11 cellular contexts compared by ENCODE assay signal in genomic region chr2:127400897-127401756, GRCh38. TPM values are rescaled to one million over a fixed set of nuclear protein-coding genes. Genes with fewer than 3 reads are reported as not detected.
A peak's percentile ranks its signal among the peaks of the same experiment; 100 is the strongest.
DNase-seq lines count a peak whose midpoint lies in the region; ATAC-seq and TF ChIP-seq lines count a peak whose summit lies in the region.
"Had no signal": no experiment of that assay in that cellular context is flagged by ENCODE, and none has a peak within 500 bp of the region (broad histone marks: within the 10 kb centered on the region; RNA-seq: fewer than 3 reads in every experiment).

No MANE protein-coding gene starts in this region.

- no peak overlapping the region for H3K27ac Mint-ChIP-seq in activated CD8-positive, alpha-beta memory T cell treated with anti-CD3 and anti-CD28 coated beads, Interleukin-2, amount 10 ng/mL, durations not matched to agents 7 days and 5 days
- H3K27ac Mint-ChIP-seq in stimulated activated memory B cell treated with anti-CD40 and anti-IgM and Interleukin-4, amounts not matched to agents 10 μg/mL and 1 μg/mL and 100 μg/mL, for 72 hours: no peak overlapping the region

- H3K4me3 Mint-ChIP-seq in activated CD8-positive, alpha-beta memory T cell treated with anti-CD3 and anti-CD28 coated beads, Interleukin-2, amount 10 ng/mL, durations not matched to agents 7 days and 5 days: no peak overlapping the region
- H3K4me3 Mint-ChIP-seq in stimulated activated memory B cell treated with anti-CD40 and anti-IgM and Interleukin-4, amounts not matched to agents 10 μg/mL and 1 μg/mL and 100 μg/mL, for 72 hours: no peak overlapping the region

- H3K27ac ChIP-seq in RWPE2 (ENCODE audit: poor library complexity, severe bottlenecking): peak overlapping the region; percentile 87
- H3K27ac ChIP-seq: thoracic aorta had no signal

- no peaks in the 10 kb centered on the region for H3K36me3 ChIP-seq in RWPE2 (ENCODE audit: low read depth)
- H3K36me3 ChIP-seq: thoracic aorta had no signal

- H3K9me3 Mint-ChIP-seq in activated CD8-positive, alpha-beta memory T cell treated with anti-CD3 and anti-CD28 coated beads, Interleukin-2, amount 10 ng/mL, durations not matched to agents 7 days and 5 days (ENCODE audit: low read depth): no peaks in the 10 kb centered on the region
- no peaks in the 10 kb centered on the region for H3K9me3 Mint-ChIP-seq in stimulated activated memory B cell treated with anti-CD40 and anti-IgM and Interleukin-4, amounts not matched to agents 10 μg/mL and 1 μg/mL and 100 μg/mL, for 72 hours

- H3K36me3 Mint-ChIP-seq in activated CD8-positive, alpha-beta memory T cell treated with anti-CD3 and anti-CD28 coated beads, Interleukin-2, amount 10 ng/mL, durations not matched to agents 7 days and 5 days: no peaks in the 10 kb centered on the region
- H3K36me3 Mint-ChIP-seq in stimulated activated memory B cell treated with anti-CD40 and anti-IgM and Interleukin-4, amounts not matched to agents 10 μg/mL and 1 μg/mL and 100 μg/mL, for 72 hours: no peaks in the 10 kb centered on the region

- CTCF ChIA-PET in activated CD8-positive, alpha-beta memory T cell treated with anti-CD3 and anti-CD28 coated beads, Interleukin-2, amount 10 ng/mL, durations not matched to agents 7 days and 5 days (lab: Charles Lee): interaction anchor here (1.4 to 1.8 kb wide), 2 partner anchors 13 to 14 kb away, joined by 6 to 7 read pairs; partner anchors contain the start of gene MAP3K2

- TF ChIP-seq CTCF in RWPE2 (IDR thresholded peaks at IDR 0.05; ENCODE audit: poor library complexity, severe bottlenecking): no peak

- DNase-seq in activated CD8-positive, alpha-beta memory T cell treated with anti-CD3 and anti-CD28 coated beads, Interleukin-2, amount 10 ng/mL, durations not matched to agents 7 days and 5 days: peak; percentile 40
- DNase-seq in activated CD8-positive, alpha-beta memory T cell treated with anti-CD3 and anti-CD28 coated beads, Interleukin-2, amount 50 U/mL, for 48 hours: no peak
- DNase-seq in RWPE2 (ENCODE audit: low spot score): peak; percentile 88
- peak; percentile 35 for DNase-seq in iris pigment epithelial cell (ENCODE audit: low read depth)
- DNase-seq in NCI-H446 treated with DMSO at 0.1 percent for 48 hours (lab: John Stamatoyannopoulos, UW): no peak
- no peak for DNase-seq in cerebellum (ENCODE audit: low spot score)
- DNase-seq in T-helper 9 cell: no peak
- DNase-seq: activated CD4-positive, alpha-beta T cell treated with anti-CD3 and anti-CD28 coated beads, Interleukin-2, amount 50 U/mL, for 4 hours; central memory CD4-positive, alpha-beta T cell had no signal

- H3K9me3 ChIP-seq in RWPE2 (ENCODE audit: severe bottlenecking): no peaks in the 10 kb centered on the region
- H3K9me3 ChIP-seq: thoracic aorta had no signal

- H3K4me3 ChIP-seq in RWPE2 (ENCODE audit: severe bottlenecking): no peak overlapping the region
- H3K4me3 ChIP-seq: thoracic aorta had no signal

- no peak for ATAC-seq in activated CD8-positive, alpha-beta memory T cell treated with anti-CD3 and anti-CD28 coated beads, Interleukin-2, amount 10 ng/mL, durations not matched to agents 7 days and 5 days
- peak; percentile 80 for ATAC-seq in RWPE2 (ENCODE audit: low read depth)
- peak; percentile 31 for ATAC-seq in stimulated activated memory B cell treated with anti-CD40 and anti-IgM and Interleukin-4, amounts not matched to agents 10 μg/mL and 1 μg/mL and 100 μg/mL, for 72 hours

- H3K4me1 Mint-ChIP-seq in activated CD8-positive, alpha-beta memory T cell treated with anti-CD3 and anti-CD28 coated beads, Interleukin-2, amount 10 ng/mL, durations not matched to agents 7 days and 5 days: peaks cover 27% of the 10 kb centered on the region
- H3K4me1 Mint-ChIP-seq in stimulated activated memory B cell treated with anti-CD40 and anti-IgM and Interleukin-4, amounts not matched to agents 10 μg/mL and 1 μg/mL and 100 μg/mL, for 72 hours: peaks cover 40% of the 10 kb centered on the region

- H3K27me3 Mint-ChIP-seq in activated CD8-positive, alpha-beta memory T cell treated with anti-CD3 and anti-CD28 coated beads, Interleukin-2, amount 10 ng/mL, durations not matched to agents 7 days and 5 days: peaks cover 5% of the 10 kb centered on the region
- H3K27me3 Mint-ChIP-seq in stimulated activated memory B cell treated with anti-CD40 and anti-IgM and Interleukin-4, amounts not matched to agents 10 μg/mL and 1 μg/mL and 100 μg/mL, for 72 hours: no peaks in the 10 kb centered on the region

- H3K4me1 ChIP-seq in RWPE2 (ENCODE audit: insufficient read depth, poor library complexity, severe bottlenecking): peaks cover 37% of the 10 kb centered on the region

- no peaks in the 10 kb centered on the region for H3K27me3 ChIP-seq in RWPE2 (ENCODE audit: insufficient read depth, poor library complexity, severe bottlenecking)

RNA-seq across cellular contexts. Expression of gene MAP3K2, which starts 13.4 kb away (rescaled TPM):
- 10 to 100 TPM; 53.5 to 56.9 TPM for total RNA-seq in activated CD8-positive, alpha-beta memory T cell treated with anti-CD3 and anti-CD28 coated beads, Interleukin-2, amount 10 ng/mL, durations not matched to agents 7 days and 5 days
- total RNA-seq in cerebellum: 49.9 TPM

RNA-seq across cellular contexts. Expression of gene PROC, which starts 17.1 kb away (rescaled TPM):
- total RNA-seq in activated CD8-positive, alpha-beta memory T cell treated with anti-CD3 and anti-CD28 coated beads, Interleukin-2, amount 10 ng/mL, durations not matched to agents 7 days and 5 days: under 1 TPM in 1 of 2 experiments, not detected in 1; 0.30 TPM
- total RNA-seq in cerebellum: 0.18 TPM
- total RNA-seq: thoracic aorta had no signal

Comparison
In these comparisons a context has a peak if more than half of its experiments do, and no peak if none do; other contexts are left out.
1. DNase-seq: peak in activated CD8-positive, alpha-beta memory T cell treated with anti-CD3 and anti-CD28 coated beads, Interleukin-2, amount 10 ng/mL, durations not matched to agents 7 days and 5 days (single experiment), RWPE2 (single experiment) and iris pigment epithelial cell (single experiment); none in activated CD8-positive, alpha-beta memory T cell treated with anti-CD3 and anti-CD28 coated beads, Interleukin-2, amount 50 U/mL, for 48 hours (single experiment), NCI-H446 treated with DMSO at 0.1 percent for 48 hours (single experiment), cerebellum (single experiment) and T-helper 9 cell (single experiment).